9 cellular contexts compared by ENCODE assay signal in the genomic region with DNA sequence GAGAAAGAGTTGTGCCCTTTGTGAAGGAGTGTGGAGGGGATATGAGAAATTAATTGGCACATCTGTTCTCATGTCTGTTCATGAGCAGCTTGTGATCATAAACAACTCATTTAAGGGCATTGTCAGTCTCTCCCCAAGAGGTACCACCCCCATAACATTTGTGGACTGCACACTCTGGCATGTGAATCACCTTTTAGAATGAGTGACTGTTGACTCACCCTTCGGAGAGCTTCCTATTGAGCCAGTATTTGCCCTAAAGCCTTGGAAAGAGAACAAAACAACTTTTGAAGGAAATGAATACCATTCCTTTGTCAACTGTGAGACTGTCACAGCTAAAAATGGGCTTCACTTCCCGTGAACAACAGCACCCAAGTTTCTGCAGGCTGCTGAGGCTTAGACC. TPM values are rescaled to one million over a fixed set of nuclear protein-coding genes. Genes with fewer than 3 reads are reported as not detected.
A peak's percentile ranks its signal among the peaks of the same experiment; 100 is the strongest.
DNase-seq lines count a peak whose midpoint lies in the region; ATAC-seq and TF ChIP-seq lines count a peak whose summit lies in the region.
"Had no signal": no experiment of that assay in that cellular context is flagged by ENCODE, and none has a peak within 500 bp of the region (broad histone marks: within the 10 kb centered on the region; RNA-seq: fewer than 3 reads in every experiment).

No MANE protein-coding gene starts in this region.

- ATAC-seq in HG03571 (IDR thresholded peaks at IDR 0.05; ENCODE audit: unreplicated experiment) (no peak), GM19023 (IDR thresholded peaks at IDR 0.05; ENCODE audit: unreplicated experiment) (no peak), HG02678 (IDR thresholded peaks at IDR 0.05; ENCODE audit: unreplicated experiment) (no peak)

- H3K36me3 ChIP-seq in GM23248 (ENCODE audit: low read depth) (no peaks in the 10 kb centered on the region), trophoblast cell (ENCODE audit: control insufficient read depth in 1 of 2, insufficient read depth in 2 of 2, low read length in 2 of 2) (no peaks in the 10 kb centered on the region)

- peak overlapping the region; percentile 33 for H3K4me2 ChIP-seq in GM23248 (ENCODE audit: unreplicated experiment)
- peak overlapping the region; percentile 31 for H3K4me2 ChIP-seq in trophoblast cell (ENCODE audit: low read length)

- peak overlapping the region; percentile 20; the same call in 1 of the 2 replicates for H3K9ac ChIP-seq in GM23248
- H3K9ac ChIP-seq in trophoblast cell (ENCODE audit: low read length) = no peak overlapping the region

- no peak overlapping the region for H2BK12ac ChIP-seq in trophoblast cell (ENCODE audit: low read length)

- H3K4me1 ChIP-seq in GM23248 (ENCODE audit: insufficient read depth) = peaks cover 35% of the 10 kb centered on the region
- H3K4me1 ChIP-seq in trophoblast cell (ENCODE audit: control insufficient read depth in 1 of 2, insufficient read depth in 2 of 2, low read length in 2 of 2) = peaks cover 0 to 2% of the 10 kb centered on the region in 2 experiments

- no peak overlapping the region for H3K4me3 ChIP-seq in GM23248
- no peak overlapping the region for H3K4me3 ChIP-seq in trophoblast cell (ENCODE audit: low read depth, low read length)
- H3K4me3 ChIP-seq: coronary artery had no signal

- H3K4me3 Mint-ChIP-seq in chondrocyte (ENCODE audit: unreplicated experiment) = no peak overlapping the region

- H3K79me2 ChIP-seq in GM23248 (ENCODE audit: insufficient read depth) (no peaks in the 10 kb centered on the region), trophoblast cell (ENCODE audit: control insufficient read depth, insufficient read depth, low read length, poor library complexity) (no peaks in the 10 kb centered on the region)

- H3K27me3 ChIP-seq in GM23248 (replicated peaks; ENCODE audit: insufficient read depth) = no peaks in the 10 kb centered on the region
- H3K27me3 ChIP-seq in trophoblast cell (ENCODE audit: insufficient read depth, low read length) = no peaks in the 10 kb centered on the region

- in situ Hi-C loops in GM23248 (cut with MboI) = loop anchor here (25.0 kb wide), 1 partner anchor 1210 kb away; the partner anchor contains the start of gene CYP2J2

- H3K27ac Mint-ChIP-seq in chondrocyte (ENCODE audit: unreplicated experiment) = peak overlapping the region; percentile 66

- H3K79me1 ChIP-seq in trophoblast cell (ENCODE audit: low read length) = peaks cover 2% of the 10 kb centered on the region

- H3K18ac ChIP-seq in trophoblast cell (ENCODE audit: low read length) = no peak overlapping the region

- no peak overlapping the region for H3K14ac ChIP-seq in trophoblast cell (ENCODE audit: low read length)

- H2BK5ac ChIP-seq in trophoblast cell (ENCODE audit: low read depth, low read length, poor library complexity) = no peak overlapping the region

- no peaks in the 10 kb centered on the region for H3K9me3 Mint-ChIP-seq in chondrocyte (ENCODE audit: low read depth)

- 0 to 3% methylated on average over 2 of the region's 2 CpGs for WGBS in GM23248 (ENCODE audit: low coverage in 1 of 2, low lambda C conversion rate in 2 of 2, missing lambda C conversion rate in 2 of 2), 2 experiments
- no CpG with 5 or more reads among the region's 2 CpGs for WGBS in trophoblast cell (ENCODE audit: extremely low coverage, insufficient coverage, insufficient read length)

- H2BK120ac ChIP-seq in trophoblast cell (ENCODE audit: insufficient read depth, low read length, poor library complexity) = no peak overlapping the region

- H2AK5ac ChIP-seq in trophoblast cell (ENCODE audit: low read length) = no peak overlapping the region

- H2AFZ ChIP-seq in GM23248 = no peak overlapping the region
- H2AFZ ChIP-seq in trophoblast cell (ENCODE audit: insufficient read depth, low read length, poor library complexity) = no peak overlapping the region

- H3K27ac ChIP-seq in GM23248 (peak overlapping the region; percentile 48), trophoblast cell (ENCODE audit: low read depth, low read length) (peak overlapping the region; percentile 8)
- H3K27ac ChIP-seq: coronary artery had no signal

- no peak overlapping the region for H4K8ac ChIP-seq in trophoblast cell (ENCODE audit: low read depth, low read length)

- peaks cover 20% of the 10 kb centered on the region for H3K4me1 Mint-ChIP-seq in chondrocyte (ENCODE audit: low read depth)

- no peak overlapping the region for H3K23ac ChIP-seq in trophoblast cell (ENCODE audit: low read length)

- H3K36me3 Mint-ChIP-seq in chondrocyte (ENCODE audit: low read depth) = no peaks in the 10 kb centered on the region

- DNase-seq in GM23248 (peak; percentile 95), NCI-H226 (peak; percentile 91), chondrocyte (ENCODE audit: low spot score) (no peak), trophoblast cell (peak; percentile 30 to 77), anterior cingulate cortex (lab: John Stamatoyannopoulos, UW) (no peak)

- no peaks in the 10 kb centered on the region; the same call in 1 of the 2 replicates for H3K9me2 ChIP-seq in GM23248 (ENCODE audit: insufficient read depth)

- H4K91ac ChIP-seq in trophoblast cell (ENCODE audit: low read depth, low read length) = no peak overlapping the region

- no peak overlapping the region for H3K4ac ChIP-seq in trophoblast cell (ENCODE audit: low read depth, low read length)

- peaks cover 23% of the 10 kb centered on the region for H3F3A ChIP-seq in GM23248 (ENCODE audit: insufficient read depth)

- H4K20me1 ChIP-seq in GM23248 (ENCODE audit: insufficient read depth) = no peaks in the 10 kb centered on the region

- TF ChIP-seq CTCF in chondrocyte (IDR thresholded peaks at IDR 0.05) = no peak

- H4K12ac ChIP-seq in trophoblast cell (ENCODE audit: low read depth, low read length) = no peak overlapping the region

- H3K9me3 ChIP-seq in GM23248 (ENCODE audit: low read depth) = no peaks in the 10 kb centered on the region
- no peaks in the 10 kb centered on the region for H3K9me3 ChIP-seq in trophoblast cell (ENCODE audit: insufficient read depth, low read depth, low read length)

- H3K27me3 Mint-ChIP-seq in chondrocyte (ENCODE audit: low read depth) = no peaks in the 10 kb centered on the region

RNA-seq across cellular contexts. Expression of gene MYSM1, which starts 27.5 kb away (rescaled TPM):
- total RNA-seq in GM23248 (2014; rRNA removed; shearing (Covaris generic)) = 16.4 and 24.4 TPM in 2 replicates
- polyA plus RNA-seq in GM23248 (2016; fragmentation: Nextera tagmentation; extraction: Ambion mirVana) = 9.3 and 9.5 TPM in 2 replicates
- 26.6 to 33.8 TPM (median 29.8 TPM) in 3 replicates for total RNA-seq in chondrocyte
- polyA plus RNA-seq in trophoblast cell (2013) = 16.6 and 17.0 TPM in 2 replicates

RNA-seq across cellular contexts. Expression of gene JUN, which starts 56.5 kb away (rescaled TPM):
- 107 and 112 TPM in 2 replicates for total RNA-seq in GM23248 (2014; rRNA removed; shearing (Covaris generic))
- polyA plus RNA-seq in GM23248 (2016; fragmentation: Nextera tagmentation; extraction: Ambion mirVana) = 43.4 and 45.3 TPM in 2 replicates
- total RNA-seq in chondrocyte = 74.9 to 98.8 TPM (median 92.3 TPM) in 3 replicates
- polyA plus RNA-seq in trophoblast cell (2013) = 48.6 and 50.2 TPM in 2 replicates

Comparison
In these comparisons a context has a peak if more than half of its experiments do, and no peak if none do; other contexts are left out.
1. DNase-seq: peak in GM23248 (single experiment), NCI-H226 (single experiment) and trophoblast cell (2 of 2); none in chondrocyte (single experiment) and anterior cingulate cortex (0 of 58).